8 cellular contexts compared by ENCODE assay signal in the genomic region with DNA sequence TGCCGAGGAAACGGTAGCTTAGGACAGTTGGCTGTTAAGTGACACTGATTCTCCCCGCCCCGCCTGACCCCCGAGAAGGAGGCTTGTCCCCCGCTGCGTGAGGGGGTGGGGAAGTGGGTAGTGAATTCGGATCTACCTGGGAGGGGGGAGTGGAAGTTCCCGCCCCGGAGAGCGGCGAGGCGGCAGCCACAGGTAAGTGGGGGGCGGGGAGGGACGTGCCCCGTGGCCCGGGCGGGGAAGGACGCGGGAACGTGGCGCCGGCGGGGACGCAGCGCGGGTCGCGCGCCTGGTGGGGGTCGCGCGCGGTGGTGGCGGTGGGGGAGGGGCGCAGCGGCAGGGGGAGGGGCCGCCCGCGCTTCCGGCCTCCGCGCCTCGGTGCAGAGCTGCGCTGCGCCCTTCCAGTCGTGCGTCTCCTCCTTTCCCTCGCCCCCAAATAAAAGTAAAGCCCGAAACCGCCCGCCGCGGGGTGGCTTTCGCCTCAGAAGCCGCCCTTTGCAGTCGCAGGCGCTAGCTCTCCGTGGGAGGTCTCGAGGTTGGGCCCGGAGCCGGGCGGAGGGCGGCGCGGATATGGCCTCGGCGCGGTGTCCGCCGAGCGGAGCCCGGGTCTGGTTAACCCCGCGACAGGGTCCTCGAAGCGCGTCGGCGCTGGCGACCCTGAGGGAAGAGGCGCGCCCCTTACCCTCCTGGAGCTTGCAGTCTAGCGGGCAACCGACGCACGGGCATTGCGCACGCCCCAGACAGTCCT. TPM values are rescaled to one million over a fixed set of nuclear protein-coding genes. Genes with fewer than 3 reads are reported as not detected.
DNase-seq lines count a peak whose midpoint lies in the region; ATAC-seq, FAIRE-seq and TF ChIP-seq lines count a peak whose summit lies in the region.

No MANE protein-coding gene starts in this region.

- H3K27me3 Mint-ChIP-seq in CD14-positive monocyte (ENCODE audit: low read depth in 3 of 3), result peaks cover 0 to 2% (median 1%) of the 10 kb centered on the region in 3 donors
- H3K27me3 Mint-ChIP-seq in type B pancreatic cell, result no peaks in the 10 kb centered on the region

- H3K4me3 Mint-ChIP-seq in CD14-positive monocyte (peak overlapping the region; percentile 90 to 94), type B pancreatic cell (peak overlapping the region; percentile 98)

- 0 to 1% methylated on average over 57 to 88 of the region's 89 CpGs for WGBS in pancreas, 2 donors

- H3K27ac Mint-ChIP-seq in CD14-positive monocyte (peak overlapping the region; percentile 95 to 99 (median 98)), type B pancreatic cell (peak overlapping the region; percentile 99)

- H3K9me3 Mint-ChIP-seq in CD14-positive monocyte (no peaks in the 10 kb centered on the region), type B pancreatic cell (peaks cover 4% of the 10 kb centered on the region)

- DNase-seq in CD14-positive monocyte (ENCODE audit: low spot score), result peak; percentile 50
- DNase-seq in Peyer's patch, result peak in 1 of 3 donors; percentile 86
- DNase-seq in activated gamma-delta T cell treated with anti-CD3 and anti-CD28 coated beads, Interleukin-2, amount 50 U/mL, for 16 hours (ENCODE audit: low read depth), result peak; percentile 75
- peak; percentile 30 for DNase-seq in glomerular visceral epithelial cell (ENCODE audit: extremely low spot score)
- peak in 5 of 6 donors; percentile 73 to 87 (median 81) for DNase-seq in pancreas
- DNase-seq in type B pancreatic cell (ENCODE audit: extremely low spot score, unreplicated experiment), result peak; percentile 83

- H3K4me1 Mint-ChIP-seq in CD14-positive monocyte (peaks cover 36% of the 10 kb centered on the region), type B pancreatic cell (ENCODE audit: unreplicated experiment) (peaks cover 27% of the 10 kb centered on the region)

- peaks cover 0 to 15% (median 11%) of the 10 kb centered on the region in 4 donors for H3K4me1 ChIP-seq in Peyer's patch
- H3K4me1 ChIP-seq in pancreas, result peaks cover 0 to 22% (median 6%) of the 10 kb centered on the region in 3 donors

- no peaks in the 10 kb centered on the region for H3K36me3 ChIP-seq in Peyer's patch
- H3K36me3 ChIP-seq in pancreas, result no peaks in the 10 kb centered on the region

- no peak for FAIRE-seq in pancreas (lab: Jason Lieb, UNC)

- ATAC-seq in HG03354 (IDR thresholded peaks at IDR 0.05; ENCODE audit: poor library complexity, severe bottlenecking, unreplicated experiment) (peak; percentile 40), pancreas (peak; percentile 74 to 82 (median 78))

- H3K4me3 ChIP-seq in Peyer's patch, result peak overlapping the region; percentile 81 to 97 (median 88)
- H3K4me3 ChIP-seq in pancreas, result peak overlapping the region; percentile 83 to 98 (median 91)

- peaks cover 2 to 7% of the 10 kb centered on the region in 2 donors for H3K36me3 Mint-ChIP-seq in CD14-positive monocyte
- H3K36me3 Mint-ChIP-seq in type B pancreatic cell, result peaks cover 14% of the 10 kb centered on the region

- H3K27ac ChIP-seq in Peyer's patch (peak overlapping the region; percentile 94 to 100 (median 96)), pancreas (peak overlapping the region; percentile 73 to 97 (median 92))

- TF ChIP-seq POLR2A in GM19099 (IDR thresholded peaks at IDR 0.05; ENCODE audit: extremely low read depth, insufficient read length, low read depth) (peak; percentile 67), Peyer's patch (IDR thresholded peaks at IDR 0.05) (no peak)

- H3K27me3 ChIP-seq in Peyer's patch, result no peaks in the 10 kb centered on the region
- no peaks in the 10 kb centered on the region for H3K27me3 ChIP-seq in pancreas

- H3K9me3 ChIP-seq in Peyer's patch (no peaks in the 10 kb centered on the region), pancreas (no peaks in the 10 kb centered on the region)

- intact Hi-C loops in CD14-positive monocyte (cut with micrococcal nuclease) (loop anchor here (5.0 to 10.0 kb wide), 3 partner anchors 259 to 321 kb away; a partner anchor contains a TSS), pancreas (cut with DNase I) (no loop called here)

- TF ChIP-seq CTCF in CD14-positive monocyte (IDR thresholded peaks at IDR 0.05) (no peak), Peyer's patch (IDR thresholded peaks at IDR 0.05) (no peak), pancreas (IDR thresholded peaks at IDR 0.05) (no peak), type B pancreatic cell (conservative IDR thresholded peaks at IDR 0.05) (no peak)

RNA-seq across cellular contexts. Expression of a gene that starts 0.4 kb away (rescaled TPM):
- polyA plus RNA-seq in CD14-positive monocyte (10 to 100 TPM; 21.5 to 21.9 TPM), pancreas (1 to 10 TPM; 2.9 to 8.7 TPM)
- total RNA-seq in Peyer's patch (10 to 100 TPM; 14.5 to 44.6 (median 18.5) TPM), pancreas (10 to 100 TPM in 3 of 6 donors, 1 to 10 TPM in 3; 8.2 to 19.4 (median 9.7) TPM), type B pancreatic cell (ENCODE audit: low replicate concordance) (32.9 and 34.4 TPM in 2 replicates)

Comparison
In these comparisons a context has a peak if more than half of its experiments do, and no peak if none do; other contexts are left out.
1. intact Hi-C loops: an anchor here in CD14-positive monocyte (5.0 to 10.0 kb wide); none called in pancreas.